In the genomic region with DNA sequence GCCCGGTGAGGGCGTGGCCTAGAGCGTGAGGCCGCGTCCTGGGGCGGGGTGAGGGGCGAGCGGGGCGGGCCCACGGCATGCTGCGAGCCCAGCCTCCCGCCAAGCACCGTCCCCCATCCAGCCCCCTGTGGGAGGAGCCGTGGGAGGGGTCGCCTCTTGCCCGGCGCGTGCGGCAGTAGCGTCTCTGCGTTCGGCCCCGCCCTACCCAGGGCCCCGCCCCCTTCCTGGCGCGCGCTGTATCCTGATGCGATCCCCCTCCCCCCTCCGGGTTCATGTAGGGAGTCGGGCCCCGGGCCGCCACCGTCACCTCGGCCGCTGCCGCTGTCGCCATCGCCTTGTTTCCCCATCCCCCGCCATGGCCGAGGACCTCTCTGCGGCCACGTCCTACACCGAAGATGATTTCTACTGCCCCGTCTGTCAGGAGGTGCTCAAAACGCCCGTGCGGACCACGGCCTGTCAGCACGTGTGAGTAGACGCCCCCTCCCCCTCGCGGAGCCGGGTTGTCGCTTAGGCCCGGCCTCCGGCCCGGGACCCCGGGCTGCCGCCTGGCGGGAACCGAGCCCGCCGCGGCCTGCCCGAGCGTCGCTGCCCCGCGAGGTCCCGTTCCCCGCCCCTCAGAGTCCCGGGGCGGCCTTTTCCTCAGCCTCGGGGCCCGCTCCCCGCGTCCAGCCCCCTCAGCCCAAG, we compare ENCODE assay signal across 8 cellular contexts. TPM values are rescaled to one million over a fixed set of nuclear protein-coding genes. Genes with fewer than 3 reads are reported as not detected.
DNase-seq lines count a peak whose midpoint lies in the region; ATAC-seq, FAIRE-seq and TF ChIP-seq lines count a peak whose summit lies in the region.

No MANE protein-coding gene starts in this region.

- H3K27ac ChIP-seq in right atrium auricular region (peak overlapping the region; percentile 97 to 99), psoas muscle (peak overlapping the region; percentile 100)

- TF ChIP-seq POLR2A in GM15510 (IDR thresholded peaks at IDR 0.05; ENCODE audit: borderline replicate concordance, extremely low read depth, insufficient read length) = peak; percentile 71

- H3K36me3 ChIP-seq in right atrium auricular region = no peaks in the 10 kb centered on the region
- H3K36me3 ChIP-seq in psoas muscle (ENCODE audit: insufficient read depth in 1 of 2, low read depth in 1 of 2) = no peaks in the 10 kb centered on the region

- intact Hi-C loops in psoas muscle (cut with DNase I) = loop anchor here (5.0 to 10.0 kb wide), 3 partner anchors 148 to 382 kb away; a partner anchor contains a TSS

- 0 to 1% (median 1%) methylated on average over 19 to 77 of the region's 77 CpGs for WGBS in psoas muscle, 3 donors

- H3K4me3 ChIP-seq in right atrium auricular region = peak overlapping the region; percentile 77 to 88
- H3K4me3 ChIP-seq in psoas muscle = peak overlapping the region; percentile 97

- TF ChIP-seq CTCF in right atrium auricular region (IDR thresholded peaks at IDR 0.05) (no peak), psoas muscle (IDR thresholded peaks at IDR 0.05) (no peak)

- FAIRE-seq in urothelium cell line (lab: Jason Lieb, UNC) = peak; percentile 35

- H3K9me3 ChIP-seq in right atrium auricular region (no peaks in the 10 kb centered on the region), psoas muscle (no peaks in the 10 kb centered on the region)

- ATAC-seq in HG02884 (IDR thresholded peaks at IDR 0.05; ENCODE audit: unreplicated experiment) (peak; percentile 75), psoas muscle (peak; percentile 96 to 98 (median 97))

- DNase-seq in NCI-H146 treated with DMSO at 0.1 percent for 48 hours (lab: John Stamatoyannopoulos, UW; ENCODE audit: unreplicated experiment) = peak; percentile 96
- peak; percentile 98 to 100 (median 99) for DNase-seq in T-helper 1 cell
- DNase-seq in amygdala (lab: John Stamatoyannopoulos, UW) = peak; percentile 71 to 100 (median 98)
- DNase-seq in right atrium auricular region (ENCODE audit: low spot score) = peak; percentile 97
- peak; percentile 99 to 100 for DNase-seq in psoas muscle
- DNase-seq in urothelium cell line (ENCODE audit: low spot score) = peak; percentile 96

- H3K4me1 ChIP-seq in right atrium auricular region = peaks cover 0 to 42% of the 10 kb centered on the region in 2 donors
- H3K4me1 ChIP-seq in psoas muscle = peaks cover 36% of the 10 kb centered on the region

- no peaks in the 10 kb centered on the region for H3K27me3 ChIP-seq in right atrium auricular region
- no peaks in the 10 kb centered on the region for H3K27me3 ChIP-seq in psoas muscle (ENCODE audit: insufficient read depth in 3 of 3, low read length in 2 of 3)

RNA-seq across cellular contexts. Expression of a gene that starts 0.9 kb away (rescaled TPM):
- total RNA-seq in right atrium auricular region (10 to 100 TPM in 1 of 2 donors, 1 to 10 TPM in 1; 5.5 to 11.3 TPM), psoas muscle (10 to 100 TPM in 1 of 4 donors, 1 to 10 TPM in 3; 6.4 to 10.1 (median 8.2) TPM)
- polyA plus RNA-seq in psoas muscle = 1 to 10 TPM; 3.6 to 7.5 (median 4.4) TPM

Comparison
In these comparisons a context has a peak if more than half of its experiments do, and no peak if none do; other contexts are left out.
1. Peak in every context shown above with its lines: DNase-seq, ATAC-seq, H3K4me3 ChIP-seq and H3K27ac ChIP-seq.